ENCODE assay signal across 8 cellular contexts in genomic region chr2:25362049-25362563, GRCh38. TPM values are rescaled to one million over a fixed set of nuclear protein-coding genes. Genes with fewer than 3 reads are reported as not detected.
DNase-seq lines count a peak whose midpoint lies in the region; ATAC-seq and TF ChIP-seq lines count a peak whose summit lies in the region.

No MANE protein-coding gene starts in this region.

- H3K79me2 ChIP-seq in OCI-LY3 (ENCODE audit: low read length) = no peaks in the 10 kb centered on the region; the same call in 1 of the 2 replicates

- no peak overlapping the region for H2AFZ ChIP-seq in OCI-LY3 (ENCODE audit: low read depth, low read length)

- H3K9me3 ChIP-seq in OCI-LY3 (ENCODE audit: insufficient read depth, low read length) = no peaks in the 10 kb centered on the region
- H3K9me3 ChIP-seq in mucosa of stomach (ENCODE audit: control insufficient read depth, low read length) = no peaks in the 10 kb centered on the region

- peaks cover 43% of the 10 kb centered on the region for H3K4me1 ChIP-seq in OCI-LY3 (ENCODE audit: low read length)
- peaks cover 13% of the 10 kb centered on the region for H3K4me1 ChIP-seq in mucosa of stomach (ENCODE audit: control insufficient read depth, insufficient read depth, low read length)

- H3K27ac ChIP-seq in OCI-LY3 (ENCODE audit: low read length) = peak overlapping the region; percentile 94

- DNase-seq in DMS114 treated with DMSO at 0.1 percent for 48 hours (lab: John Stamatoyannopoulos, UW; ENCODE audit: unreplicated experiment) (peak; percentile 16), HuH-7.5 (ENCODE audit: low spot score) (peak; percentile 91), activated T-cell treated with anti-CD3 and anti-CD28 coated beads for 24 hours (ENCODE audit: low read depth) (peak; percentile 93), epithelial cell of proximal tubule (ENCODE audit: low read depth) (peak; percentile 52)
- peak; percentile 83 to 96 for DNase-seq in stimulated activated CD8-positive, alpha-beta memory T cell treated with anti-CD3 and anti-CD28 coated beads, Interleukin-4, amount 100 ng/mL, for 4 hours (ENCODE audit: low read depth in 2 of 2, low spot score in 1 of 2)

- ATAC-seq in GM21515 (IDR thresholded peaks at IDR 0.05; ENCODE audit: unreplicated experiment) = peak; percentile 81

- peak overlapping the region; percentile 98 for H3K4me2 ChIP-seq in OCI-LY3 (ENCODE audit: low read length)

- TF ChIP-seq CTCF in OCI-LY3 (IDR thresholded peaks at IDR 0.05; ENCODE audit: low read depth, low read length) = peak; percentile 87
- peak; percentile 94 for TF ChIP-seq CTCF in epithelial cell of proximal tubule (conservative IDR thresholded peaks at IDR 0.05; ENCODE audit: low read depth, low read length)

- H4K20me1 ChIP-seq in OCI-LY3 (ENCODE audit: insufficient read depth, low read length) = no peaks in the 10 kb centered on the region

- H3K36me3 ChIP-seq in OCI-LY3 (replicated peaks; ENCODE audit: low read depth, low read length) (no peaks in the 10 kb centered on the region), mucosa of stomach (ENCODE audit: control insufficient read depth, insufficient read depth, low read length) (no peaks in the 10 kb centered on the region)

- H3K9ac ChIP-seq in OCI-LY3 (ENCODE audit: low read length) = peak overlapping the region; percentile 94
- peak overlapping the region; percentile 42 for H3K9ac ChIP-seq in mucosa of stomach (ENCODE audit: low read length)

- peak overlapping the region; percentile 84 for H3K4me3 ChIP-seq in OCI-LY3 (ENCODE audit: low read length)
- H3K4me3 ChIP-seq in epithelial cell of proximal tubule (ENCODE audit: low read depth, low read length) = peak overlapping the region; percentile 50
- peak overlapping the region; percentile 17 for H3K4me3 ChIP-seq in mucosa of stomach (ENCODE audit: low read length)

- H3K27me3 ChIP-seq in OCI-LY3 (ENCODE audit: low read depth, low read length) = no peaks in the 10 kb centered on the region
- H3K27me3 ChIP-seq in mucosa of stomach (ENCODE audit: control insufficient read depth, insufficient read depth, low read length) = no peaks in the 10 kb centered on the region

RNA-seq across cellular contexts. Expression of gene DNMT3A, which starts 20.4 kb away (rescaled TPM):
- 15.4 and 20.5 TPM in 2 replicates for total RNA-seq in epithelial cell of proximal tubule

Comparison
In these comparisons a context has a peak if more than half of its experiments do, and no peak if none do; other contexts are left out.
1. Peak in every context shown above with its lines: DNase-seq, ATAC-seq, H3K4me3 ChIP-seq and H3K27ac ChIP-seq.
2. DNase-seq: peak in every context shown above with its lines; median percentile 93 in activated T-cell treated with anti-CD3 and anti-CD28 coated beads for 24 hours; 91 in HuH-7.5; 90 in stimulated activated CD8-positive, alpha-beta memory T cell treated with anti-CD3 and anti-CD28 coated beads, Interleukin-4, amount 100 ng/mL, for 4 hours; 52 in epithelial cell of proximal tubule; 16 in DMS114 treated with DMSO at 0.1 percent for 48 hours.
3. H3K4me3 ChIP-seq: peak in every context shown above with its lines; median percentile 84 in OCI-LY3; 50 in epithelial cell of proximal tubule; 17 in mucosa of stomach.